Comparison of ENCODE assay signal across 1 cellular context in genomic region chr11:119091083-119091650, GRCh38.
TF ChIP-seq lines count a peak whose summit lies in the region.

No MANE protein-coding gene starts in this region.

TF ChIP-seq in HepG2, 621 proteins besides CTCF, POLR2A, EP300 and RAD21:
- peak; percentile 25 for TF ChIP-seq AGO1 (IDR thresholded peaks at IDR 0.05; ENCODE audit: low read depth, low read length, poor library complexity, severe bottlenecking)
- no peak for TF ChIP-seq MATR3 (CRISPR knock-in tag; IDR thresholded peaks at IDR 0.05)
- TF ChIP-seq NFKB2 (CRISPR knock-in tag; IDR thresholded peaks at IDR 0.05; ENCODE audit: borderline replicate concordance), result no peak
- TF ChIP-seq KLF6 (CRISPR knock-in tag; IDR thresholded peaks at IDR 0.05), result no peak
- no peak for TF ChIP-seq ZNF567 (CRISPR knock-in tag; IDR thresholded peaks at IDR 0.05; ENCODE audit: borderline replicate concordance)
- no peak for TF ChIP-seq PPARG (CRISPR knock-in tag; conservative IDR thresholded peaks at IDR 0.05)
- TF ChIP-seq ZNF234 (CRISPR knock-in tag; conservative IDR thresholded peaks at IDR 0.05), result no peak
- TF ChIP-seq, protein P1, sequence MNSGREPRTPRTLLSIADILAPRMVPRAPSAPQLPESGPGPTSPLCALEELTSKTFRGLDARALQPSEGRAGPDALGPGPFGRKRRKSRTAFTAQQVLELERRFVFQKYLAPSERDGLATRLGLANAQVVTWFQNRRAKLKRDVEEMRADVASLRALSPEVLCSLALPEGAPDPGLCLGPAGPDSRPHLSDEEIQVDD (CRISPR knock-in tag; IDR thresholded peaks at IDR 0.05; ENCODE audit: borderline replicate concordance), result no peak
- TF ChIP-seq, protein P2, sequence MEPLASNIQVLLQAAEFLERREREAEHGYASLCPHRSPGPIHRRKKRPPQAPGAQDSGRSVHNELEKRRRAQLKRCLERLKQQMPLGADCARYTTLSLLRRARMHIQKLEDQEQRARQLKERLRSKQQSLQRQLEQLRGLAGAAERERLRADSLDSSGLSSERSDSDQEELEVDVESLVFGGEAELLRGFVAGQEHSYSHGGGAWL (CRISPR knock-in tag; IDR thresholded peaks at IDR 0.05), result no peak
- peak; percentile 35; the same call in 1 of the 2 replicates for TF ChIP-seq RBFOX2 (IDR thresholded peaks at IDR 0.05; ENCODE audit: low read depth, low read length)
- no peak for TF ChIP-seq EEA1 (CRISPR knock-in tag; IDR thresholded peaks at IDR 0.05; ENCODE audit: borderline replicate concordance)
- peak; percentile 80 for TF ChIP-seq AGO2 (optimal IDR thresholded peaks at IDR 0.05; ENCODE audit: low read depth, low read length)
- no peak for TF ChIP-seq FIP1L1 (IDR thresholded peaks at IDR 0.05; ENCODE audit: borderline replicate concordance, insufficient read depth, low read depth, low read length)
- TF ChIP-seq, protein P3, sequence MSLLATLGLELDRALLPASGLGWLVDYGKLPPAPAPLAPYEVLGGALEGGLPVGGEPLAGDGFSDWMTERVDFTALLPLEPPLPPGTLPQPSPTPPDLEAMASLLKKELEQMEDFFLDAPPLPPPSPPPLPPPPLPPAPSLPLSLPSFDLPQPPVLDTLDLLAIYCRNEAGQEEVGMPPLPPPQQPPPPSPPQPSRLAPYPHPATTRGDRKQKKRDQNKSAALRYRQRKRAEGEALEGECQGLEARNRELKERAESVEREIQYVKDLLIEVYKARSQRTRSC (CRISPR knock-in tag; IDR thresholded peaks at IDR 0.05; ENCODE audit: low read depth), result no peak
- TF ChIP-seq, protein P4, sequence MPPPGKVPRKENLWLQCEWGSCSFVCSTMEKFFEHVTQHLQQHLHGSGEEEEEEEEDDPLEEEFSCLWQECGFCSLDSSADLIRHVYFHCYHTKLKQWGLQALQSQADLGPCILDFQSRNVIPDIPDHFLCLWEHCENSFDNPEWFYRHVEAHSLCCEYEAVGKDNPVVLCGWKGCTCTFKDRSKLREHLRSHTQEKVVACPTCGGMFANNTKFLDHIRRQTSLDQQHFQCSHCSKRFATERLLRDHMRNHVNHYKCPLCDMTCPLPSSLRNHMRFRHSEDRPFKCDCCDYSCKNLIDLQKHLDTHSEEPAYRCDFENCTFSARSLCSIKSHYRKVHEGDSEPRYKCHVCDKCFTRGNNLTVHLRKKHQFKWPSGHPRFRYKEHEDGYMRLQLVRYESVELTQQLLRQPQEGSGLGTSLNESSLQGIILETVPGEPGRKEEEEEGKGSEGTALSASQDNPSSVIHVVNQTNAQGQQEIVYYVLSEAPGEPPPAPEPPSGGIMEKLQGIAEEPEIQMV (CRISPR knock-in tag; IDR thresholded peaks at IDR 0.05; ENCODE audit: low read depth), result no peak
